Comparison of ENCODE assay signal across 10 cellular contexts in genomic region chr6:5497896-5498578, GRCh38.
DNase-seq lines count a peak whose midpoint lies in the region; ATAC-seq and TF ChIP-seq lines count a peak whose summit lies in the region.
"Had no signal": no experiment of that assay in that cellular context is flagged by ENCODE, and none has a peak within 500 bp of the region (broad histone marks: within the 10 kb centered on the region; RNA-seq: fewer than 3 reads in every experiment).

No MANE protein-coding gene starts in this region.

- H3K9me3 ChIP-seq in SJSA1 (replicated peaks): no peaks in the 10 kb centered on the region
- H3K9me3 ChIP-seq: ascending aorta, neutrophil had no signal

- DNase-seq in BJ (ENCODE audit: low read depth) (peak; percentile 84), HFFc6 (peak; percentile 91), SJSA1 (ENCODE audit: low read depth in 1 of 2, low spot score in 2 of 2) (peak; percentile 59 to 84), fibroblast of peridontal ligament (ENCODE audit: extremely low read depth) (peak; percentile 88), GM10248 (ENCODE audit: extremely low spot score) (no peak), GF-D8 (lab: John Stamatoyannopoulos, UW) (no peak)
- DNase-seq in central memory CD4-positive, alpha-beta T cell: no peak

- CTCF ChIA-PET in BJ (lab: Yijun Ruan, JAX): interaction anchor here (0.7 kb wide), 1 partner anchor 515 kb away, joined by 3 read pairs; no protein-coding TSS in a partner anchor
- CTCF ChIA-PET in GM10248 (lab: Yijun Ruan, JAX): interaction anchor here (1.1 to 1.3 kb wide), 2 partner anchors 9 to 11 kb away, joined by 3 read pairs; no protein-coding TSS in a partner anchor

- POLR2A ChIA-PET in BJ (lab: Charles Lee): no interaction called here
- POLR2A ChIA-PET in GM10248 (lab: Yijun Ruan, JAX): no interaction called here

- H3K4me1 Mint-ChIP-seq in HFFc6 (ENCODE audit: low read depth): peaks cover 74% of the 10 kb centered on the region

- H3K36me3 ChIP-seq in BJ (ENCODE audit: control insufficient read depth, insufficient read depth, low read length): no peaks in the 10 kb centered on the region
- no peaks in the 10 kb centered on the region for H3K36me3 ChIP-seq in SJSA1
- H3K36me3 ChIP-seq: ascending aorta, neutrophil had no signal

- H3K27ac Mint-ChIP-seq in HFFc6: peak overlapping the region; percentile 92

- H3K4me3 ChIP-seq in BJ (ENCODE audit: low read depth, low read length) (peak overlapping the region; percentile 31), SJSA1 (peak overlapping the region; percentile 26)
- H3K4me3 ChIP-seq: ascending aorta had no signal

- no peaks in the 10 kb centered on the region for H3K27me3 ChIP-seq in BJ (ENCODE audit: control insufficient read depth, insufficient read depth, low read length)
- H3K27me3 ChIP-seq in SJSA1 (replicated peaks): no peaks in the 10 kb centered on the region
- H3K27me3 ChIP-seq: ascending aorta, neutrophil had no signal

- H3K4me1 ChIP-seq in SJSA1 (replicated peaks): peaks cover 40% of the 10 kb centered on the region

- H3K4me3 Mint-ChIP-seq in HFFc6: peak overlapping the region; percentile 84

- peaks cover 16% of the 10 kb centered on the region for H3K36me3 Mint-ChIP-seq in HFFc6 (ENCODE audit: low read depth)

- ATAC-seq in HG03108 (IDR thresholded peaks at IDR 0.05; ENCODE audit: unreplicated experiment): no peak

- H3K27ac ChIP-seq in SJSA1: peak overlapping the region; percentile 87
- H3K27ac ChIP-seq: ascending aorta, neutrophil had no signal

- no peaks in the 10 kb centered on the region for H3K9me3 Mint-ChIP-seq in HFFc6

- H3K27me3 Mint-ChIP-seq in HFFc6 (ENCODE audit: insufficient read depth): peaks cover 2% of the 10 kb centered on the region; the same call in 1 of the 2 replicates

- TF ChIP-seq CTCF in BJ (IDR thresholded peaks at IDR 0.05; ENCODE audit: insufficient read depth, low read depth, low read length): no peak
- no peak for TF ChIP-seq CTCF in HFFc6 (IDR thresholded peaks at IDR 0.05)
- TF ChIP-seq CTCF in GM10248 (IDR thresholded peaks at IDR 0.05; ENCODE audit: control extremely low read depth, extremely low read depth, low read depth, missing control alignments): no peak

Comparison
In these comparisons a context has a peak if more than half of its experiments do, and no peak if none do; other contexts are left out.
1. DNase-seq: peak in BJ (single experiment), HFFc6 (single experiment), SJSA1 (2 of 2) and fibroblast of peridontal ligament (single experiment); none in central memory CD4-positive, alpha-beta T cell (single experiment), GM10248 (single experiment) and GF-D8 (single experiment).